ENCODE assay signal across 20 cellular contexts in the genomic region with DNA sequence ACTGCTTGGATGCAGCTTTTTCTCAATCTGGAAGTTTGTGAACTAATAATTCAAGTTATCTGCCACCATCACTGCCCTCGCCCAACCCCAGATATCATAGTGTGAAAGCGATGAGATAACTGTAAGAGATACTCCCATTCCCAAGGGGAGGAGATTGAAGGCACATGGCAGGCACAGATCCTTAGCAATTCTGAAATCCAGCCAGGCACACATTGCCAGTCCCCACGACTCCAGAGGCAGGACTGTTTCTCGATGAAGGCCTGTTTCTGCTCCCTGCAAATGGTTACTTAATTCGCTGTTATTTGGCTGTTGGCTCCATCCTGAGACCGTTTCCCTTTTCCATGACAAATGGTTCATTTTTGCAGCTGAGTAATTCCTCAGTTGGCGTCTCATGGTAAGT.
DNase-seq lines count a peak whose midpoint lies in the region; ATAC-seq and TF ChIP-seq lines count a peak whose summit lies in the region.
"Had no signal": no experiment of that assay in that cellular context is flagged by ENCODE, and none has a peak within 500 bp of the region (broad histone marks: within the 10 kb centered on the region; RNA-seq: fewer than 3 reads in every experiment).

No MANE protein-coding gene starts in this region.

- H2BK15ac ChIP-seq in mesenchymal stem cell (ENCODE audit: low read depth, poor library complexity, severe bottlenecking) = no peak overlapping the region

- no peak overlapping the region for H3K4me3 ChIP-seq in BE2C (ENCODE audit: low read depth, low read length)
- H3K4me3 ChIP-seq in mesenchymal stem cell (ENCODE audit: insufficient read depth in 1 of 2, low read depth in 1 of 2, low read length in 2 of 2) = no peak overlapping the region
- H3K4me3 ChIP-seq in osteoblast (ENCODE audit: insufficient read depth, low read length) = no peak overlapping the region
- H3K4me3 ChIP-seq: BLaER1, GM12878, GM23338, HAP-1 had no signal

- no peak overlapping the region for H3K14ac ChIP-seq in mesenchymal stem cell (ENCODE audit: low read length in 2 of 2)

- peaks cover 12% of the 10 kb centered on the region for H3K4me1 ChIP-seq in BE2C
- H3K4me1 ChIP-seq in mesenchymal stem cell (ENCODE audit: control insufficient read depth, insufficient read depth, low read depth, low read length) = no peaks in the 10 kb centered on the region
- H3K4me1 ChIP-seq in osteoblast (ENCODE audit: insufficient read depth, low read length) = no peaks in the 10 kb centered on the region
- H3K4me1 ChIP-seq: BLaER1, HAP-1 had no signal

- no peak overlapping the region for H3K4ac ChIP-seq in mesenchymal stem cell (ENCODE audit: low read depth in 1 of 2, low read length in 2 of 2)

- H4K91ac ChIP-seq in mesenchymal stem cell (ENCODE audit: low read length) = no peak overlapping the region

- no peak overlapping the region for H2BK5ac ChIP-seq in mesenchymal stem cell (ENCODE audit: low read depth, low read length, poor library complexity, severe bottlenecking)

- H2AFZ ChIP-seq in mesenchymal stem cell (ENCODE audit: low read depth, low read length) (no peak overlapping the region), osteoblast (ENCODE audit: low read length) (no peak overlapping the region)
- H2AFZ ChIP-seq: GM23338 had no signal

- 84% methylated on average over 7 of the region's 7 CpGs for WGBS in mesenchymal stem cell

- no peak overlapping the region for H2AK5ac ChIP-seq in mesenchymal stem cell (ENCODE audit: low read length, severe bottlenecking)

- ATAC-seq in GM18907 (IDR thresholded peaks at IDR 0.05; ENCODE audit: unreplicated experiment) = no peak
- no peak for ATAC-seq in GM18511 (IDR thresholded peaks at IDR 0.05; ENCODE audit: unreplicated experiment)
- ATAC-seq: CD8-positive, alpha-beta T cell; GM12878; GM23338 had no signal

- H3K36me3 ChIP-seq in BE2C (no peaks in the 10 kb centered on the region), mesenchymal stem cell (ENCODE audit: control insufficient read depth in 1 of 2, insufficient read depth in 2 of 2, low read depth in 1 of 2, low read length in 2 of 2) (no peaks in the 10 kb centered on the region), osteoblast (ENCODE audit: insufficient read depth, low read length) (no peaks in the 10 kb centered on the region)
- H3K36me3 ChIP-seq: BLaER1, HAP-1 had no signal

- H3K79me1 ChIP-seq in mesenchymal stem cell (replicated peaks; ENCODE audit: low read length, poor library complexity, severe bottlenecking) = no peaks in the 10 kb centered on the region

- H3K79me2 ChIP-seq in osteoblast (ENCODE audit: insufficient read depth, low read length) = no peaks in the 10 kb centered on the region

- H3K27ac ChIP-seq in mesenchymal stem cell (ENCODE audit: low read length, poor library complexity, severe bottlenecking) = no peak overlapping the region
- H3K27ac ChIP-seq in osteoblast (ENCODE audit: low read depth, low read length) = no peak overlapping the region
- H3K27ac ChIP-seq: BLaER1, C4-2B had no signal

- no peak overlapping the region for H4K8ac ChIP-seq in mesenchymal stem cell (ENCODE audit: low read length)

- H3K4me2 ChIP-seq in mesenchymal stem cell (ENCODE audit: low read length, poor library complexity, severe bottlenecking) (no peak overlapping the region), osteoblast (ENCODE audit: insufficient read depth, low read length) (no peak overlapping the region)
- H3K4me2 ChIP-seq: BLaER1, GM23338 had no signal

- H2BK120ac ChIP-seq in mesenchymal stem cell (ENCODE audit: low read depth, low read length) = no peak overlapping the region

- peak overlapping the region; percentile 9 for H3K9ac ChIP-seq in mesenchymal stem cell (ENCODE audit: low read length)
- H3K9ac ChIP-seq: BLaER1 had no signal

- H3K9me3 ChIP-seq in BE2C (no peaks in the 10 kb centered on the region), mesenchymal stem cell (ENCODE audit: control insufficient read depth, low read length) (no peaks in the 10 kb centered on the region), osteoblast (ENCODE audit: low read depth, low read length) (no peaks in the 10 kb centered on the region)
- H3K9me3 ChIP-seq: BLaER1, Caco-2, HAP-1 had no signal

- H3K23ac ChIP-seq in mesenchymal stem cell (ENCODE audit: low read length in 2 of 2) = no peak overlapping the region

- no peak overlapping the region for H3K18ac ChIP-seq in mesenchymal stem cell (ENCODE audit: low read depth in 1 of 2, low read length in 2 of 2)

- H4K20me1 ChIP-seq in osteoblast (ENCODE audit: insufficient read depth, low read length) = no peaks in the 10 kb centered on the region
- H4K20me1 ChIP-seq: BLaER1 had no signal

- H3K27me3 ChIP-seq in BE2C (no peaks in the 10 kb centered on the region), mesenchymal stem cell (ENCODE audit: control insufficient read depth in 1 of 2, insufficient read depth in 1 of 2, low read length in 2 of 2) (no peaks in the 10 kb centered on the region), osteoblast (ENCODE audit: insufficient read depth, low read length) (no peaks in the 10 kb centered on the region)
- H3K27me3 ChIP-seq: BLaER1 had no signal

- DNase-seq in BE2C (peak; percentile 55), cerebellum (ENCODE audit: low spot score) (peak; percentile 14), mesenchymal stem cell (no peak), osteoblast (ENCODE audit: insufficient read length, low spot score, missing footprints) (peak; percentile 5), NCI-H2227 (lab: John Stamatoyannopoulos, UW; ENCODE audit: unreplicated experiment) (no peak)
- DNase-seq: 8988T; Caco-2; CD4-positive, CD25-positive, alpha-beta regulatory T cell; CD8-positive, alpha-beta T cell; DMS153; DND-41; GDM1; HFFc6 had no signal

- H2BK12ac ChIP-seq in mesenchymal stem cell (ENCODE audit: low read length in 2 of 2) = no peak overlapping the region

- TF ChIP-seq CTCF in BE2C (IDR thresholded peaks at IDR 0.05; ENCODE audit: low read depth, low read length) (no peak), osteoblast (IDR thresholded peaks at IDR 0.05; ENCODE audit: extremely low read depth, low read depth, low read length) (no peak)

Comparison
In these comparisons a context has a peak if more than half of its experiments do, and no peak if none do; other contexts are left out.
1. DNase-seq: peak in BE2C (single experiment), cerebellum (single experiment) and osteoblast (single experiment); none in mesenchymal stem cell (single experiment) and NCI-H2227 (single experiment).